ENCODE assay signal across 8 cellular contexts in the genomic region with DNA sequence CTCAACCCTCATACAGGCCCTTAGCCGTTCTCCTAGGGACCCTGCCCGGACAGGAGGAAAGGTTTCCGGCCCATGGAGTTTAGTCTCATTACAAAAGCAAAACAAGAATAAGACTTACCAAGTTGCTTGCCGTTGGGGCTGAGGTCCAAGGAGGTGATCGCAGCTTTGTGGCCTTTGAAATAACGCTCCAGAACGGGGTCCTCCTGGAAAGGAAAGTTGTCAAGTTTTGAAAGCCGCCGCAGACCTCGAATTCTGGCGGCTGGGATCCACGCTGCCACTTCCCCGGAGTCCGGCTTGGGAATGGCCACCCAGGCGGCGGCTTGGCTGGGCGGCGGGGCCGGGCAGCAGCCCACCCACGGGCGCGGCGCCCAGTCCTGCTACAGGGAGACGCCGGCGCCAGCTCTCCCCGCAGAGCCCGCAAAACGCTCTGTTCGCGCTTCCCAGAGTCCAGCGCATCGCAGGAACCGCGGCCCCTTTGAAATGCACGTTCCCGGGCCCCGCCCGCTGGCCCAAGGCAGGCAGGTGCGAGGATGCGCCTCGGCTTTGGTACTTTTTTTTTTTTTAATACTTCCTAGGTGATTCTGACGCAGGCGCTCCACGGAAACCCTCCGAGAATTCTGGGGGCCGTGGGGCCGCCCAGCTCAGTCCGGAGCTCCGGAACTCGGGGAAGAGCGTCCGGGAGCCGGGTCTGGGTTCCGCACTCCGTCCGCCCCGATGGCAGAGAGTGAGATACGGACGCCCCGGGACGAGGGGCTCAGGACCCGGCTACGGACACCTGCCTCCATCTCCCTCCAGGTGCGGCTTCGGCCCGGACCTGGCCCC. TPM values are rescaled to one million over a fixed set of nuclear protein-coding genes. Genes with fewer than 3 reads are reported as not detected.
DNase-seq lines count a peak whose midpoint lies in the region; ATAC-seq lines count a peak whose summit lies in the region.

No MANE protein-coding gene starts in this region.

- DNase-seq in NCI-H2227 (lab: John Stamatoyannopoulos, UW; ENCODE audit: unreplicated experiment) (peak; percentile 62), NCI-H2227 treated with DMSO at 0.1 percent for 48 hours (lab: John Stamatoyannopoulos, UW) (no peak), NCI-H146 treated with DMSO at 0.1 percent for 48 hours (lab: John Stamatoyannopoulos, UW; ENCODE audit: unreplicated experiment) (peak; percentile 24), activated T-cell treated with anti-CD3 and anti-CD28 coated beads for 48 hours (ENCODE audit: low read depth) (peak; percentile 28)
- DNase-seq in naive thymus-derived CD4-positive, alpha-beta T cell = peak in 7 of 9 donors; percentile 21 to 57 (median 40)

- no peaks in the 10 kb centered on the region for H3K9me3 ChIP-seq in naive thymus-derived CD4-positive, alpha-beta T cell (ENCODE audit: control insufficient read depth in 2 of 3, low read length in 3 of 3)
- H3K9me3 ChIP-seq in stomach smooth muscle (ENCODE audit: control insufficient read depth in 2 of 2, low read length in 2 of 2) = no peaks in the 10 kb centered on the region

- peak overlapping the region; percentile 90 for H3K4me3 ChIP-seq in naive thymus-derived CD4-positive, alpha-beta T cell (ENCODE audit: low read length)
- peak overlapping the region; percentile 70 to 98 for H3K4me3 ChIP-seq in stomach smooth muscle (ENCODE audit: low read length in 2 of 2)

- ATAC-seq in HG02798 (IDR thresholded peaks at IDR 0.05; ENCODE audit: poor library complexity, unreplicated experiment) = peak; percentile 29
- peak; percentile 49 for ATAC-seq in esophagus mucosa
- ATAC-seq in naive thymus-derived CD4-positive, alpha-beta T cell = peak; percentile 30

- H3K27ac ChIP-seq in naive thymus-derived CD4-positive, alpha-beta T cell (ENCODE audit: low read depth, low read length) = peak overlapping the region; percentile 77
- peak overlapping the region; percentile 83 for H3K27ac ChIP-seq in stomach smooth muscle (ENCODE audit: low read length)

- intact Hi-C loops in naive thymus-derived CD4-positive, alpha-beta T cell (cut with micrococcal nuclease) = loop anchor here (1.0 to 10.0 kb wide), 6 partner anchors 173 to 1410 kb away; a partner anchor contains a TSS

- no peaks in the 10 kb centered on the region for H3K27me3 ChIP-seq in naive thymus-derived CD4-positive, alpha-beta T cell (ENCODE audit: control insufficient read depth in 2 of 2, insufficient read depth in 2 of 2, low read length in 2 of 2)
- no peaks in the 10 kb centered on the region for H3K27me3 ChIP-seq in stomach smooth muscle (ENCODE audit: control insufficient read depth in 1 of 2, insufficient read depth in 2 of 2, low read length in 2 of 2)

- H3K4me1 ChIP-seq in naive thymus-derived CD4-positive, alpha-beta T cell (ENCODE audit: control insufficient read depth in 2 of 2, insufficient read depth in 2 of 2, low read length in 2 of 2) = peaks cover 30 to 35% of the 10 kb centered on the region in 2 donors
- H3K4me1 ChIP-seq in stomach smooth muscle (ENCODE audit: control insufficient read depth, insufficient read depth, low read length) = peaks cover 10% of the 10 kb centered on the region

- peaks cover 30 to 66% (median 56%) of the 10 kb centered on the region in 7 donors for H3K4me1 Mint-ChIP-seq in naive thymus-derived CD4-positive, alpha-beta T cell

- peaks cover 5 to 30% (median 18%) of the 10 kb centered on the region in 5 donors for H3K36me3 Mint-ChIP-seq in naive thymus-derived CD4-positive, alpha-beta T cell

- H3K27ac Mint-ChIP-seq in naive thymus-derived CD4-positive, alpha-beta T cell = peak overlapping the region; percentile 67 to 96 (median 87)

- H3K9ac ChIP-seq in stomach smooth muscle (ENCODE audit: low read length in 2 of 2) = peak overlapping the region; percentile 82 to 88

- no peaks in the 10 kb centered on the region for H3K27me3 Mint-ChIP-seq in naive thymus-derived CD4-positive, alpha-beta T cell

- peak overlapping the region; percentile 87 to 98 (median 96) for H3K4me3 Mint-ChIP-seq in naive thymus-derived CD4-positive, alpha-beta T cell

- CTCF ChIA-PET in naive thymus-derived CD4-positive, alpha-beta T cell (lab: Charles Lee) = interaction anchor here (1.3 to 2.3 kb wide), 4 partner anchors 51 to 64 kb away, joined by 7 to 11 read pairs (median 9); no protein-coding TSS in a partner anchor

- peaks cover 0 to 13% (median 0%) of the 10 kb centered on the region in 3 experiments for H3K36me3 ChIP-seq in naive thymus-derived CD4-positive, alpha-beta T cell (ENCODE audit: control insufficient read depth in 2 of 3, insufficient read depth in 3 of 3, low read length in 3 of 3)
- H3K36me3 ChIP-seq in stomach smooth muscle (ENCODE audit: control insufficient read depth in 2 of 2, insufficient read depth in 2 of 2, low read length in 2 of 2) = no peaks in the 10 kb centered on the region

- H3K9me3 Mint-ChIP-seq in naive thymus-derived CD4-positive, alpha-beta T cell = no peaks in the 10 kb centered on the region

- POLR2A ChIA-PET in naive thymus-derived CD4-positive, alpha-beta T cell (lab: Charles Lee) = interaction anchor here (1.4 to 1.9 kb wide), 3 partner anchors 58 to 184 kb away, joined by 5 to 9 read pairs (median 5); a partner anchor contains a TSS

RNA-seq across cellular contexts. Expression of a gene that starts 0.6 kb away (rescaled TPM):
- 4.3 TPM for total RNA-seq in esophagus mucosa
- total RNA-seq in naive thymus-derived CD4-positive, alpha-beta T cell = 10 to 100 TPM in 2 of 5 experiments, 1 to 10 TPM in 3; 6.0 to 14.5 (median 9.9) TPM
- 1 to 10 TPM; 2.5 TPM for polyA plus RNA-seq in naive thymus-derived CD4-positive, alpha-beta T cell

RNA-seq across cellular contexts. Expression of a gene that starts 0.6 kb away (rescaled TPM):
- total RNA-seq in esophagus mucosa = 6.8 TPM
- 10 to 100 TPM; 19.5 to 38.7 (median 23.4) TPM for total RNA-seq in naive thymus-derived CD4-positive, alpha-beta T cell
- polyA plus RNA-seq in naive thymus-derived CD4-positive, alpha-beta T cell = 10 to 100 TPM; 19.4 to 28.0 TPM
